Comparison of ENCODE assay signal across 10 cellular contexts in genomic region chr5:175246242-175246891, GRCh38.
DNase-seq lines count a peak whose midpoint lies in the region; ATAC-seq and TF ChIP-seq lines count a peak whose summit lies in the region.
"Had no signal": no experiment of that assay in that cellular context is flagged by ENCODE, and none has a peak within 500 bp of the region (broad histone marks: within the 10 kb centered on the region; RNA-seq: fewer than 3 reads in every experiment).

No MANE protein-coding gene starts in this region.

- peak overlapping the region; percentile 76 for H3K27ac ChIP-seq in brain microvascular endothelial cell
- H3K27ac ChIP-seq: right lobe of liver had no signal

- in situ Hi-C loops in brain microvascular endothelial cell (cut with HindIII; ENCODE audit: low pct_ligation_motif_present, low sequenced_read_pairs), result no loop called here

- peak; percentile 91 for DNase-seq in AG10803 (ENCODE audit: low read depth)
- peak; percentile 88 for DNase-seq in LHCN-M2 (ENCODE audit: low read depth)
- DNase-seq in brain microvascular endothelial cell, result peak; percentile 96
- peak; percentile 88 for DNase-seq in non-pigmented ciliary epithelial cell (ENCODE audit: low read depth)
- DNase-seq in NCI-H1694 (lab: John Stamatoyannopoulos, UW), result no peak
- no peak for DNase-seq in OCI-M1 (lab: John Stamatoyannopoulos, UW)
- DNase-seq in type B pancreatic cell (ENCODE audit: extremely low spot score, unreplicated experiment), result no peak
- DNase-seq: NCI-H446 treated with DMSO at 0.1 percent for 48 hours, right lobe of liver had no signal

- no peaks in the 10 kb centered on the region for H3K9me3 Mint-ChIP-seq in type B pancreatic cell

- no peaks in the 10 kb centered on the region for H3K27me3 ChIP-seq in brain microvascular endothelial cell (replicated peaks)
- H3K27me3 ChIP-seq: right lobe of liver had no signal

- no peak for ATAC-seq in GM21529 (IDR thresholded peaks at IDR 0.05; ENCODE audit: unreplicated experiment)
- ATAC-seq: right lobe of liver had no signal

- peaks cover 46% of the 10 kb centered on the region for H3K27me3 Mint-ChIP-seq in type B pancreatic cell

- H3K4me1 Mint-ChIP-seq in type B pancreatic cell (ENCODE audit: unreplicated experiment), result peaks cover 8% of the 10 kb centered on the region

- H3K27ac Mint-ChIP-seq in type B pancreatic cell, result no peak overlapping the region

- peak overlapping the region; percentile 8; the same call in 1 of the 2 replicates for H3K4me3 ChIP-seq in AG10803 (ENCODE audit: low read length)
- H3K4me3 ChIP-seq in brain microvascular endothelial cell (ENCODE audit: low read depth, low read length), result no peak overlapping the region
- H3K4me3 ChIP-seq: right lobe of liver had no signal

- no peak overlapping the region for H3K4me3 Mint-ChIP-seq in type B pancreatic cell

- H3K36me3 ChIP-seq in brain microvascular endothelial cell (replicated peaks), result no peaks in the 10 kb centered on the region
- H3K36me3 ChIP-seq: right lobe of liver had no signal

- H3K36me3 Mint-ChIP-seq in type B pancreatic cell, result no peaks in the 10 kb centered on the region

- TF ChIP-seq CTCF in AG10803 (conservative IDR thresholded peaks at IDR 0.05; ENCODE audit: low read length), result no peak
- TF ChIP-seq CTCF in brain microvascular endothelial cell (IDR thresholded peaks at IDR 0.05; ENCODE audit: low read depth, low read length, missing control alignments), result no peak
- TF ChIP-seq CTCF in type B pancreatic cell (conservative IDR thresholded peaks at IDR 0.05), result no peak

Comparison
In these comparisons a context has a peak if more than half of its experiments do, and no peak if none do; other contexts are left out.
1. DNase-seq: peak in AG10803 (single experiment), LHCN-M2 (single experiment), brain microvascular endothelial cell (single experiment) and non-pigmented ciliary epithelial cell (single experiment); none in NCI-H1694 (single experiment), OCI-M1 (single experiment) and type B pancreatic cell (single experiment).